ENCODE assay signal across 9 cellular contexts in genomic region chr2:237701033-237701858, GRCh38.
DNase-seq lines count a peak whose midpoint lies in the region; ATAC-seq and TF ChIP-seq lines count a peak whose summit lies in the region.
"Had no signal": no experiment of that assay in that cellular context is flagged by ENCODE, and none has a peak within 500 bp of the region (broad histone marks: within the 10 kb centered on the region; RNA-seq: fewer than 3 reads in every experiment).

No MANE protein-coding gene starts in this region.

- peak; percentile 20 for ATAC-seq in central memory CD8-positive, alpha-beta T cell (replicated peaks; ENCODE audit: extremely low read depth, poor library complexity, severe bottlenecking)
- ATAC-seq in naive thymus-derived CD8-positive, alpha-beta T cell, result peak; percentile 7 to 55
- ATAC-seq in GM19395 (IDR thresholded peaks at IDR 0.05; ENCODE audit: unreplicated experiment) (no peak), esophagus mucosa (no peak)

- H3K4me1 Mint-ChIP-seq in central memory CD8-positive, alpha-beta T cell, result peaks cover 91% of the 10 kb centered on the region
- peaks cover 49 to 99% (median 96%) of the 10 kb centered on the region in 4 donors for H3K4me1 Mint-ChIP-seq in naive thymus-derived CD8-positive, alpha-beta T cell

- H3K4me1 ChIP-seq in A673 (ENCODE audit: insufficient read depth, low read length, poor library complexity, severe bottlenecking), result peaks cover 78% of the 10 kb centered on the region

- peak overlapping the region; percentile 74 for H3K4me3 Mint-ChIP-seq in central memory CD8-positive, alpha-beta T cell
- peak overlapping the region; percentile 49 to 92 (median 82) for H3K4me3 Mint-ChIP-seq in naive thymus-derived CD8-positive, alpha-beta T cell

- DNase-seq in A673 (ENCODE audit: low spot score) (no peak), RPMI8226 (no peak), AG20443 (ENCODE audit: low spot score) (no peak)
- DNase-seq in central memory CD8-positive, alpha-beta T cell (ENCODE audit: low spot score in 2 of 2), result no peak
- peak in 5 of 10 donors; percentile 37 to 57 (median 51) for DNase-seq in naive thymus-derived CD8-positive, alpha-beta T cell
- DNase-seq: DMS79 treated with DMSO at 0.1 percent for 48 hours had no signal

- no peak for TF ChIP-seq CTCF in A673 (conservative IDR thresholded peaks at IDR 0.05; ENCODE audit: low read depth, low read length)

- no peaks in the 10 kb centered on the region for H3K27me3 ChIP-seq in A673 (replicated peaks; ENCODE audit: insufficient read depth, low read depth, low read length, poor library complexity)

- POLR2A ChIA-PET in A673 (lab: Charles Lee; ENCODE audit: low non-redundant PET), result no interaction called here
- POLR2A ChIA-PET in naive thymus-derived CD8-positive, alpha-beta T cell (lab: Charles Lee), result interaction anchor here (0.7 to 1.8 kb wide), 7 partner anchors 9 to 37 kb away, joined by 3 to 10 read pairs (median 5); no protein-coding TSS in a partner anchor

- H3K4me3 ChIP-seq in A673 (ENCODE audit: low read depth, low read length, poor library complexity, severe bottlenecking), result no peak overlapping the region

- H3K9me3 Mint-ChIP-seq in central memory CD8-positive, alpha-beta T cell, result no peaks in the 10 kb centered on the region
- no peaks in the 10 kb centered on the region for H3K9me3 Mint-ChIP-seq in naive thymus-derived CD8-positive, alpha-beta T cell

- H3K27ac Mint-ChIP-seq in central memory CD8-positive, alpha-beta T cell (ENCODE audit: low read depth), result peak overlapping the region; percentile 97
- H3K27ac Mint-ChIP-seq in naive thymus-derived CD8-positive, alpha-beta T cell, result peak overlapping the region; percentile 88 to 97 (median 95)

- H3K9me3 ChIP-seq in A673 (ENCODE audit: low read depth, low read length, poor library complexity, severe bottlenecking), result no peaks in the 10 kb centered on the region
- no peaks in the 10 kb centered on the region for H3K9me3 ChIP-seq in KOPT-K1 (ENCODE audit: insufficient read depth, low read length, poor library complexity, severe bottlenecking)

- no peaks in the 10 kb centered on the region for H3K27me3 Mint-ChIP-seq in central memory CD8-positive, alpha-beta T cell
- no peaks in the 10 kb centered on the region for H3K27me3 Mint-ChIP-seq in naive thymus-derived CD8-positive, alpha-beta T cell

- intact Hi-C loops in A673 (cut with micrococcal nuclease; ENCODE audit: unreplicated experiment), result no loop called here

- BruUV-seq in A673 (replicated peaks; lab: Mats Ljungman, UMichigan), result no TSS peak

- CTCF ChIA-PET in A673 (lab: Charles Lee), result interaction anchor here (0.6 to 1.2 kb wide), 2 partner anchors 41 to 44 kb away, joined by 3 to 5 read pairs; no protein-coding TSS in a partner anchor

- H3K36me3 ChIP-seq in A673 (ENCODE audit: insufficient read depth, low read length, poor library complexity, severe bottlenecking), result no peaks in the 10 kb centered on the region
- no peaks in the 10 kb centered on the region for H3K36me3 ChIP-seq in KOPT-K1 (ENCODE audit: insufficient read depth, low read length)

- H3K27ac ChIP-seq in A673 (ENCODE audit: low read depth, low read length, poor library complexity, severe bottlenecking), result peak overlapping the region; percentile 93
- H3K27ac ChIP-seq in KOPT-K1 (ENCODE audit: low read depth, low read length, poor library complexity, severe bottlenecking), result peak overlapping the region; percentile 54

- H3K36me3 Mint-ChIP-seq in central memory CD8-positive, alpha-beta T cell (ENCODE audit: insufficient read depth), result peaks cover 36% of the 10 kb centered on the region
- peaks cover 0 to 5% (median 0%) of the 10 kb centered on the region in 3 donors for H3K36me3 Mint-ChIP-seq in naive thymus-derived CD8-positive, alpha-beta T cell

Comparison
In these comparisons a context has a peak if more than half of its experiments do, and no peak if none do; other contexts are left out.
1. ATAC-seq: peak in central memory CD8-positive, alpha-beta T cell (single experiment) and naive thymus-derived CD8-positive, alpha-beta T cell (2 of 2); none in GM19395 (single experiment) and esophagus mucosa (single experiment).